In genomic region chr2:196607073-196607472, GRCh38 we compare ENCODE assay signal across 2 cellular contexts.
TF ChIP-seq lines count a peak whose summit lies in the region.

No MANE protein-coding gene starts in this region.

TF ChIP-seq in HepG2, 621 proteins besides CTCF, POLR2A, EP300 and RAD21:
- TF ChIP-seq ZNF33B (CRISPR knock-in tag; IDR thresholded peaks at IDR 0.05) (no peak), ZBTB8A (CRISPR knock-in tag; IDR thresholded peaks at IDR 0.05; ENCODE audit: borderline replicate concordance, low read depth) (no peak), ZNF207 (IDR thresholded peaks at IDR 0.05; ENCODE audit: borderline replicate concordance) (no peak), ZNF552 (CRISPR knock-in tag; IDR thresholded peaks at IDR 0.05; ENCODE audit: borderline replicate concordance) (no peak), XBP1 (CRISPR knock-in tag; IDR thresholded peaks at IDR 0.05) (no peak), NRL (CRISPR knock-in tag; IDR thresholded peaks at IDR 0.05; ENCODE audit: borderline replicate concordance) (no peak), THAP9 (CRISPR knock-in tag; IDR thresholded peaks at IDR 0.05; ENCODE audit: borderline replicate concordance) (no peak), NCOR1 (IDR thresholded peaks at IDR 0.05; ENCODE audit: borderline replicate concordance, low read length) (no peak), ZNF790 (CRISPR knock-in tag; IDR thresholded peaks at IDR 0.05; ENCODE audit: borderline replicate concordance) (no peak), ELF4 (CRISPR knock-in tag; IDR thresholded peaks at IDR 0.05; ENCODE audit: borderline replicate concordance) (no peak), ZNF550 (CRISPR knock-in tag; IDR thresholded peaks at IDR 0.05; ENCODE audit: borderline replicate concordance) (no peak), POLR2G (IDR thresholded peaks at IDR 0.05; ENCODE audit: low read depth, low read length) (no peak), ETS1 (CRISPR knock-in tag; IDR thresholded peaks at IDR 0.05) (no peak), DNMT3B (CRISPR knock-in tag; conservative IDR thresholded peaks at IDR 0.05) (no peak), ZBTB46 (CRISPR knock-in tag; IDR thresholded peaks at IDR 0.05; ENCODE audit: borderline replicate concordance) (no peak), GABPA (IDR thresholded peaks at IDR 0.05; ENCODE audit: low read depth, low read length) (no peak), GABPA (CRISPR knock-in tag; IDR thresholded peaks at IDR 0.05; ENCODE audit: low read depth) (no peak), SETDB1 (CRISPR knock-in tag; IDR thresholded peaks at IDR 0.05; ENCODE audit: borderline replicate concordance) (no peak), POGK (CRISPR knock-in tag; conservative IDR thresholded peaks at IDR 0.05) (no peak), ZUFSP (CRISPR knock-in tag; IDR thresholded peaks at IDR 0.05; ENCODE audit: borderline replicate concordance) (no peak), ZNF607 (CRISPR knock-in tag; IDR thresholded peaks at IDR 0.05; ENCODE audit: borderline replicate concordance) (no peak)

TF ChIP-seq in endothelial cell of umbilical vein, 7 proteins besides CTCF, POLR2A, EP300 and RAD21:
- TF ChIP-seq EZH2 (IDR thresholded peaks at IDR 0.05; ENCODE audit: borderline replicate concordance, low read depth, low read length, severe bottlenecking) (no peak), GATA2 (IDR thresholded peaks at IDR 0.05; ENCODE audit: insufficient read depth, insufficient read length, low read depth, low read length) (no peak), MYC (IDR thresholded peaks at IDR 0.05; ENCODE audit: low read depth, low read length) (no peak), POLR2AphosphoS5 (IDR thresholded peaks at IDR 0.05; ENCODE audit: insufficient read depth, low read depth, low read length) (no peak), MAX (IDR thresholded peaks at IDR 0.05; ENCODE audit: insufficient read depth, insufficient read length) (no peak), JUN (IDR thresholded peaks at IDR 0.05; ENCODE audit: borderline replicate concordance, insufficient read depth, insufficient read length, low read depth) (no peak)
